ENCODE assay signal across 20 cellular contexts in genomic region chr22:44211256-44211945, GRCh38. TPM values are rescaled to one million over a fixed set of nuclear protein-coding genes. Genes with fewer than 3 reads are reported as not detected.
DNase-seq lines count a peak whose midpoint lies in the region; ATAC-seq and TF ChIP-seq lines count a peak whose summit lies in the region.
"Had no signal": no experiment of that assay in that cellular context is flagged by ENCODE, and none has a peak within 500 bp of the region (broad histone marks: within the 10 kb centered on the region; RNA-seq: fewer than 3 reads in every experiment).

No MANE protein-coding gene starts in this region.

- H3K27me3 ChIP-seq in right atrium auricular region, result no peaks in the 10 kb centered on the region
- no peaks in the 10 kb centered on the region for H3K27me3 ChIP-seq in aorta (ENCODE audit: control insufficient read depth in 1 of 2, insufficient read depth in 2 of 2, low read length in 1 of 2)
- no peaks in the 10 kb centered on the region for H3K27me3 ChIP-seq in prostate gland (replicated peaks; ENCODE audit: insufficient read depth)
- H3K27me3 ChIP-seq: uterus had no signal

- DNase-seq in right atrium auricular region (ENCODE audit: low spot score) (peak; percentile 60), left ventricle myocardium superior (no peak), ecto neural progenitor cell (ENCODE audit: low spot score) (peak; percentile 34), naive B cell (no peak), aorta (no peak), prostate gland (ENCODE audit: low spot score) (no peak)
- DNase-seq in activated CD4-positive, alpha-beta T cell treated with anti-CD3 and anti-CD28 coated beads, Interleukin-2, amount 10 ng/mL, durations not matched to agents 7 days and 5 days, result no peak
- DNase-seq in natural killer cell treated with Interleukin-12 subunit alpha and Interleukin-12 subunit beta and Interleukin-15 and Interleukin-18, amount 100 ng/mL, for 72 hours (ENCODE audit: low spot score), result no peak
- DNase-seq: activated CD8-positive, alpha-beta T cell treated with anti-CD3 and anti-CD28 coated beads, Interleukin-2, amount 10 ng/mL, durations not matched to agents 7 days and 5 days; CD4-positive, CD25-positive, alpha-beta regulatory T cell; DMS79 treated with DMSO at 0.1 percent for 48 hours; NCI-H187 treated with DMSO at 0.1 percent for 48 hours; psoas muscle; stimulated activated naive CD4-positive, alpha-beta T cell treated with Interleukin-2 at 50 U/mL for 16 hours; uterus had no signal

- CTCF ChIA-PET in activated CD4-positive, alpha-beta T cell treated with anti-CD3 and anti-CD28 coated beads, Interleukin-2, amount 10 ng/mL, durations not matched to agents 7 days and 5 days (lab: Charles Lee), result no interaction called here

- no peak for ATAC-seq in left ventricle myocardium superior
- ATAC-seq in naive B cell (ENCODE audit: low read depth in 2 of 2), result no peak
- no peak for ATAC-seq in aorta (ENCODE audit: low FRiP score)
- no peak for ATAC-seq in natural killer cell treated with Interleukin-12 subunit alpha and Interleukin-12 subunit beta and Interleukin-15 and Interleukin-18, amount 100 ng/mL, for 72 hours
- ATAC-seq: A549; activated CD8-positive, alpha-beta T cell treated with anti-CD3 and anti-CD28 coated beads, Interleukin-2, amount 10 ng/mL, durations not matched to agents 7 days and 5 days; HCT116; naive thymus-derived CD4-positive, alpha-beta T cell; WTC11 had no signal

- peak overlapping the region in 5 of 6 donors; percentile 6 to 80 (median 66) for H3K27ac Mint-ChIP-seq in naive B cell
- H3K27ac Mint-ChIP-seq in activated CD4-positive, alpha-beta T cell treated with anti-CD3 and anti-CD28 coated beads, Interleukin-2, amount 10 ng/mL, durations not matched to agents 7 days and 5 days, result no peak overlapping the region
- H3K27ac Mint-ChIP-seq in natural killer cell treated with Interleukin-12 subunit alpha and Interleukin-12 subunit beta and Interleukin-15 and Interleukin-18, amount 100 ng/mL, for 72 hours, result no peak overlapping the region
- H3K27ac Mint-ChIP-seq: activated CD8-positive, alpha-beta T cell treated with anti-CD3 and anti-CD28 coated beads, Interleukin-2, amount 10 ng/mL, durations not matched to agents 7 days and 5 days; WTC11 had no signal

- 6 to 7% methylated on average over 6 of the region's 6 CpGs for WGBS in aorta, 2 donors
- 70% methylated on average over 6 of the region's 6 CpGs for WGBS in prostate gland

- peaks cover 0 to 38% of the 10 kb centered on the region in 2 donors for H3K9me3 ChIP-seq in right atrium auricular region
- H3K9me3 ChIP-seq in aorta (ENCODE audit: control insufficient read depth, low read length), result no peaks in the 10 kb centered on the region
- H3K9me3 ChIP-seq in prostate gland, result no peaks in the 10 kb centered on the region
- H3K9me3 ChIP-seq: psoas muscle, uterus had no signal

- TF ChIP-seq CTCF in right atrium auricular region (IDR thresholded peaks at IDR 0.05) (no peak), prostate gland (IDR thresholded peaks at IDR 0.05) (no peak)

- peaks cover 34 to 39% (median 37%) of the 10 kb centered on the region in 3 donors for H3K4me1 Mint-ChIP-seq in naive B cell
- peaks cover 14% of the 10 kb centered on the region for H3K4me1 Mint-ChIP-seq in activated CD4-positive, alpha-beta T cell treated with anti-CD3 and anti-CD28 coated beads, Interleukin-2, amount 10 ng/mL, durations not matched to agents 7 days and 5 days
- H3K4me1 Mint-ChIP-seq in natural killer cell treated with Interleukin-12 subunit alpha and Interleukin-12 subunit beta and Interleukin-15 and Interleukin-18, amount 100 ng/mL, for 72 hours (ENCODE audit: low read depth in 2 of 2), result peaks cover 21 to 22% of the 10 kb centered on the region in 2 donors
- H3K4me1 Mint-ChIP-seq: WTC11 had no signal

- H3K36me3 ChIP-seq in right atrium auricular region, result no peaks in the 10 kb centered on the region
- no peaks in the 10 kb centered on the region for H3K36me3 ChIP-seq in aorta (ENCODE audit: control insufficient read depth in 1 of 2, insufficient read depth in 2 of 2, low read length in 1 of 2)
- H3K36me3 ChIP-seq in prostate gland, result no peaks in the 10 kb centered on the region
- H3K36me3 ChIP-seq: uterus had no signal

- no peaks in the 10 kb centered on the region for H3K27me3 Mint-ChIP-seq in naive B cell
- H3K27me3 Mint-ChIP-seq in activated CD4-positive, alpha-beta T cell treated with anti-CD3 and anti-CD28 coated beads, Interleukin-2, amount 10 ng/mL, durations not matched to agents 7 days and 5 days, result peaks cover 2% of the 10 kb centered on the region
- H3K27me3 Mint-ChIP-seq in natural killer cell treated with Interleukin-12 subunit alpha and Interleukin-12 subunit beta and Interleukin-15 and Interleukin-18, amount 100 ng/mL, for 72 hours, result no peaks in the 10 kb centered on the region
- H3K27me3 Mint-ChIP-seq: CD4-positive, CD25-positive, alpha-beta regulatory T cell; naive thymus-derived CD4-positive, alpha-beta T cell had no signal

- H3K9me3 Mint-ChIP-seq in naive B cell, result peaks cover 5 to 18% (median 12%) of the 10 kb centered on the region in 7 donors
- H3K9me3 Mint-ChIP-seq in activated CD4-positive, alpha-beta T cell treated with anti-CD3 and anti-CD28 coated beads, Interleukin-2, amount 10 ng/mL, durations not matched to agents 7 days and 5 days, result peaks cover 10% of the 10 kb centered on the region
- peaks cover 7% of the 10 kb centered on the region for H3K9me3 Mint-ChIP-seq in natural killer cell treated with Interleukin-12 subunit alpha and Interleukin-12 subunit beta and Interleukin-15 and Interleukin-18, amount 100 ng/mL, for 72 hours

- H3K4me3 ChIP-seq in right atrium auricular region, result no peak overlapping the region
- H3K4me3 ChIP-seq in aorta (ENCODE audit: low read length in 2 of 2), result no peak overlapping the region
- H3K4me3 ChIP-seq in prostate gland, result no peak overlapping the region
- H3K4me3 ChIP-seq: A549, psoas muscle, uterus had no signal

- H3K27ac ChIP-seq in right atrium auricular region (peak overlapping the region; percentile 21 to 67), aorta (ENCODE audit: low read depth in 1 of 2, low read length in 2 of 2) (peak overlapping the region; percentile 11 to 53), prostate gland (no peak overlapping the region)
- H3K27ac ChIP-seq: A549, psoas muscle, uterus had no signal

- no peak for TF ChIP-seq POLR2A in prostate gland (IDR thresholded peaks at IDR 0.05)

- intact Hi-C loops in left ventricle myocardium superior (cut with micrococcal nuclease), result no loop called here
- intact Hi-C loops in aorta (cut with DNase I), result loop anchor here in 1 of 2 donors (10.0 kb wide), 2 partner anchors 113 to 153 kb away; no protein-coding TSS in a partner anchor
- intact Hi-C loops in prostate gland (cut with DNase I), result no loop called here

- POLR2A ChIA-PET in activated CD4-positive, alpha-beta T cell treated with anti-CD3 and anti-CD28 coated beads, Interleukin-2, amount 10 ng/mL, durations not matched to agents 7 days and 5 days (lab: Charles Lee), result no interaction called here

- H3K4me3 Mint-ChIP-seq in naive B cell, result peak overlapping the region in 2 of 8 donors; percentile 50
- H3K4me3 Mint-ChIP-seq in activated CD4-positive, alpha-beta T cell treated with anti-CD3 and anti-CD28 coated beads, Interleukin-2, amount 10 ng/mL, durations not matched to agents 7 days and 5 days, result no peak overlapping the region
- no peak overlapping the region for H3K4me3 Mint-ChIP-seq in natural killer cell treated with Interleukin-12 subunit alpha and Interleukin-12 subunit beta and Interleukin-15 and Interleukin-18, amount 100 ng/mL, for 72 hours
- H3K4me3 Mint-ChIP-seq: activated CD8-positive, alpha-beta T cell treated with anti-CD3 and anti-CD28 coated beads, Interleukin-2, amount 10 ng/mL, durations not matched to agents 7 days and 5 days; CD4-positive, CD25-positive, alpha-beta regulatory T cell; naive thymus-derived CD4-positive, alpha-beta T cell; WTC11 had no signal

- H3K4me1 ChIP-seq in right atrium auricular region (peaks cover 0 to 11% of the 10 kb centered on the region in 2 donors), aorta (ENCODE audit: control insufficient read depth in 1 of 2, insufficient read depth in 2 of 2, low read length in 2 of 2) (no peaks in the 10 kb centered on the region), prostate gland (replicated peaks) (no peaks in the 10 kb centered on the region)
- H3K4me1 ChIP-seq: A549, uterus had no signal

- H3K36me3 Mint-ChIP-seq in naive B cell, result peaks cover 0 to 25% of the 10 kb centered on the region in 2 donors
- H3K36me3 Mint-ChIP-seq in activated CD4-positive, alpha-beta T cell treated with anti-CD3 and anti-CD28 coated beads, Interleukin-2, amount 10 ng/mL, durations not matched to agents 7 days and 5 days (ENCODE audit: low read depth), result peaks cover 11% of the 10 kb centered on the region
- H3K36me3 Mint-ChIP-seq in natural killer cell treated with Interleukin-12 subunit alpha and Interleukin-12 subunit beta and Interleukin-15 and Interleukin-18, amount 100 ng/mL, for 72 hours, result peaks cover 14% of the 10 kb centered on the region

RNA-seq across cellular contexts. Expression of gene PARVG, which starts 30.7 kb away (rescaled TPM):
- total RNA-seq in right atrium auricular region (1 to 10 TPM; 2.1 to 7.2 TPM), left ventricle myocardium superior (3.5 TPM), aorta (10 to 100 TPM; 15.2 to 29.7 TPM), prostate gland (10 to 100 TPM in 1 of 2 donors, 1 to 10 TPM in 1; 1.2 to 13.5 TPM)
- polyA plus RNA-seq in naive B cell (ENCODE audit: low read depth in 6 of 6) (100 to 1,000 TPM; 106 to 151 (median 143) TPM), aorta (10 to 100 TPM in 1 of 2 donors, 1 to 10 TPM in 1; 3.5 to 17.5 TPM)
- total RNA-seq in activated CD4-positive, alpha-beta T cell treated with anti-CD3 and anti-CD28 coated beads, Interleukin-2, amount 10 ng/mL, durations not matched to agents 7 days and 5 days, result 100 to 1,000 TPM; 146 to 158 TPM
- total RNA-seq in natural killer cell treated with Interleukin-12 subunit alpha and Interleukin-12 subunit beta and Interleukin-15 and Interleukin-18, amount 100 ng/mL, for 72 hours, result 10 to 100 TPM; 64.6 to 85.8 TPM
- total RNA-seq: NCI-H460 had no signal
- polyA plus RNA-seq: A549 had no signal

Comparison
In these comparisons a context has a peak if more than half of its experiments do, and no peak if none do; other contexts are left out.
1. DNase-seq: peak in right atrium auricular region (single experiment) and ecto neural progenitor cell (single experiment); none in left ventricle myocardium superior (single experiment), naive B cell (single experiment), aorta (0 of 2), prostate gland (single experiment), activated CD4-positive, alpha-beta T cell treated with anti-CD3 and anti-CD28 coated beads, Interleukin-2, amount 10 ng/mL, durations not matched to agents 7 days and 5 days (single experiment) and natural killer cell treated with Interleukin-12 subunit alpha and Interleukin-12 subunit beta and Interleukin-15 and Interleukin-18, amount 100 ng/mL, for 72 hours (single experiment).
2. H3K27ac ChIP-seq: peak in right atrium auricular region (2 of 2) and aorta (2 of 2); none in prostate gland (0 of 2).
3. H3K27ac Mint-ChIP-seq: peak in naive B cell (5 of 6); none in activated CD4-positive, alpha-beta T cell treated with anti-CD3 and anti-CD28 coated beads, Interleukin-2, amount 10 ng/mL, durations not matched to agents 7 days and 5 days (single experiment) and natural killer cell treated with Interleukin-12 subunit alpha and Interleukin-12 subunit beta and Interleukin-15 and Interleukin-18, amount 100 ng/mL, for 72 hours (0 of 2).